ENCODE assay signal across 23 cellular contexts in the genomic region with DNA sequence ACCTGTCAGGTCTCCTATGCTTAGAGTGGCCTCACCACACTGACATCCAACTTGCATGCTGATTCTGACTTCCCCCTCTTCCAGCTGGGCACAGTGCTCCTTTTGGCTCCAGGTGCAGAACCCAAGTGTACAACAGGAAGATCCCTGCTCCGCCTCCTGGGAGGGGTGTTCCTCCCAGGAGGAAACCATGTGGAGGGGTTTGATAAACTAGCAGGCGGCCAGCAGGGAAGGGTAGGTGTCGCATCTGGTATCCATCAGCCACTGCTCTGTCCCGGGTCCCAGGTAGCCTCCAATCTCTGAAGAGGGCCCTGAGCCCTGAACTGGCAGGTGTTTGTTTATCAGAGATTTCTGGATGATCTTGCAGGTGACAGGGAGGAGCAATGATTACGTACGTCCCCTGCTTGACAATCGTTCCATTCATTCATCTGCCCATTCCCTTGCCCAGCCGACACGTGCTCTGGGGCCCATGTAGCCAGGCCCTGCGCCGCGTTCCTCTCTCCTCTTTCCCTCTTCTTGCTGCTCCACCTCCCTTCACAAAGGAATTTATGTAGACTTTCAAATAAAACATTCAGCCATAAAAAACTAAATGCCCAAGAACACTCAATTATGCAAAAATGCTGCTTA. TPM values are rescaled to one million over a fixed set of nuclear protein-coding genes. Genes with fewer than 3 reads are reported as not detected.
DNase-seq lines count a peak whose midpoint lies in the region; ATAC-seq and TF ChIP-seq lines count a peak whose summit lies in the region.
"Had no signal": no experiment of that assay in that cellular context is flagged by ENCODE, and none has a peak within 500 bp of the region (broad histone marks: within the 10 kb centered on the region; RNA-seq: fewer than 3 reads in every experiment).

No MANE protein-coding gene starts in this region.

- H3K9me3 Mint-ChIP-seq in MCF 10A (ENCODE audit: unreplicated experiment), result no peaks in the 10 kb centered on the region
- H3K9me3 Mint-ChIP-seq: activated T-helper 17 cell treated with anti-CD3 and anti-CD28 coated beads, Interleukin-2, amount 50 U/mL, for 72 hours; memory B cell; stimulated activated memory B cell treated with anti-CD40 and anti-IgM and Interleukin-4, amounts not matched to agents 10 μg/mL and 1 μg/mL and 100 μg/mL, for 72 hours had no signal

- no peaks in the 10 kb centered on the region for H3K4me1 ChIP-seq in breast epithelium
- H3K4me1 ChIP-seq in RWPE2 (ENCODE audit: insufficient read depth, poor library complexity, severe bottlenecking), result peaks cover 24% of the 10 kb centered on the region
- H3K4me1 ChIP-seq in mesendoderm (ENCODE audit: control insufficient read depth, low read depth, low read length), result peaks cover 8% of the 10 kb centered on the region

- no peak overlapping the region for H3K4me3 Mint-ChIP-seq in MCF 10A (ENCODE audit: unreplicated experiment)
- H3K4me3 Mint-ChIP-seq: activated naive CD8-positive, alpha-beta T cell treated with anti-CD3 and anti-CD28 coated beads, Interleukin-2, amount 10 ng/mL, durations not matched to agents 7 days and 5 days; activated T-helper 17 cell treated with anti-CD3 and anti-CD28 coated beads, Interleukin-2, amount 50 U/mL, for 72 hours; CD4-positive, CD25-positive, alpha-beta regulatory T cell; memory B cell; stimulated activated memory B cell treated with anti-CD40 and anti-IgM and Interleukin-4, amounts not matched to agents 10 μg/mL and 1 μg/mL and 100 μg/mL, for 72 hours; T-helper 17 cell had no signal

- H3K79me2 ChIP-seq in mesendoderm (ENCODE audit: control insufficient read depth, insufficient read depth, low read length), result no peaks in the 10 kb centered on the region

- peak overlapping the region; percentile 61 for H3K27ac Mint-ChIP-seq in MCF 10A (ENCODE audit: low read depth, unreplicated experiment)
- H3K27ac Mint-ChIP-seq: activated naive CD8-positive, alpha-beta T cell treated with anti-CD3 and anti-CD28 coated beads, Interleukin-2, amount 10 ng/mL, durations not matched to agents 7 days and 5 days; activated T-helper 17 cell treated with anti-CD3 and anti-CD28 coated beads, Interleukin-2, amount 50 U/mL, for 72 hours; memory B cell; stimulated activated memory B cell treated with anti-CD40 and anti-IgM and Interleukin-4, amounts not matched to agents 10 μg/mL and 1 μg/mL and 100 μg/mL, for 72 hours; T-helper 17 cell had no signal

- no peak overlapping the region for H2BK5ac ChIP-seq in mesendoderm (ENCODE audit: low read length)

- H3K23ac ChIP-seq in mesendoderm (ENCODE audit: low read length), result no peak overlapping the region

- no peak overlapping the region for H2BK120ac ChIP-seq in mesendoderm (ENCODE audit: low read depth, low read length)

- no CpG with 5 or more reads among the region's 12 CpGs for WGBS in mesendoderm (ENCODE audit: extremely low coverage, insufficient coverage, low lambda C conversion rate)

- peaks cover 48% of the 10 kb centered on the region for H3K4me1 Mint-ChIP-seq in MCF 10A (ENCODE audit: insufficient read depth, unreplicated experiment)
- H3K4me1 Mint-ChIP-seq: activated T-helper 17 cell treated with anti-CD3 and anti-CD28 coated beads, Interleukin-2, amount 50 U/mL, for 72 hours; CD4-positive, CD25-positive, alpha-beta regulatory T cell; memory B cell; stimulated activated memory B cell treated with anti-CD40 and anti-IgM and Interleukin-4, amounts not matched to agents 10 μg/mL and 1 μg/mL and 100 μg/mL, for 72 hours had no signal

- no TSS peak for BruUV-seq in MCF 10A (replicated peaks; lab: Mats Ljungman, UMichigan)

- H3K27ac ChIP-seq in breast epithelium (no peak overlapping the region), RWPE2 (ENCODE audit: poor library complexity, severe bottlenecking) (peak overlapping the region; percentile 5), mesendoderm (ENCODE audit: low read depth, low read length) (no peak overlapping the region)
- H3K27ac ChIP-seq: vagina had no signal

- H3K36me3 ChIP-seq in breast epithelium (no peaks in the 10 kb centered on the region), RWPE2 (ENCODE audit: low read depth) (no peaks in the 10 kb centered on the region), mesendoderm (ENCODE audit: control insufficient read depth, insufficient read depth, low read length) (no peaks in the 10 kb centered on the region)
- H3K36me3 ChIP-seq: heart left ventricle, vagina had no signal

- no peak for DNase-seq in MCF 10A (ENCODE audit: unreplicated experiment)
- no peak for DNase-seq in breast epithelium (ENCODE audit: low spot score in 2 of 2)
- no peak for DNase-seq in RWPE2 (ENCODE audit: low spot score)
- peak; percentile 75 for DNase-seq in mesendoderm
- no peak for DNase-seq in kidney tubule cell (ENCODE audit: low spot score)
- DNase-seq in stimulated activated CD4-positive, alpha-beta T cell treated with anti-CD3 and anti-CD28 coated beads, Interleukin-4, amount 100 ng/mL, for 24 hours, result no peak
- no peak for DNase-seq in Right ventricle myocardium superior
- DNase-seq: activated CD4-positive, alpha-beta T cell treated with anti-CD3 and anti-CD28 coated beads for 48 hours; activated CD8-positive, alpha-beta memory T cell treated with anti-CD3 and anti-CD28 coated beads, Interleukin-2, amount 50 U/mL, for 4 hours; CD4-positive, CD25-positive, alpha-beta regulatory T cell; effector CD4-positive, alpha-beta T cell; heart left ventricle; NCI-H1105; NCI-H2029 treated with DMSO at 0.1 percent for 48 hours; NCI-H524; stimulated activated CD4-positive, alpha-beta T cell treated with anti-CD3 and anti-CD28 coated beads, Interleukin-2, amount 100 ng/mL, for 48 hours; T-helper 17 cell had no signal

- H3K9me3 ChIP-seq in breast epithelium, result no peaks in the 10 kb centered on the region
- no peaks in the 10 kb centered on the region for H3K9me3 ChIP-seq in RWPE2 (ENCODE audit: severe bottlenecking)
- H3K9me3 ChIP-seq: vagina had no signal

- H3K27me3 Mint-ChIP-seq in MCF 10A (ENCODE audit: insufficient read depth, unreplicated experiment), result no peaks in the 10 kb centered on the region
- H3K27me3 Mint-ChIP-seq: activated T-helper 17 cell treated with anti-CD3 and anti-CD28 coated beads, Interleukin-2, amount 50 U/mL, for 72 hours had no signal

- no peak overlapping the region for H3K4me2 ChIP-seq in mesendoderm (ENCODE audit: low read length)

- no peaks in the 10 kb centered on the region for H3K79me1 ChIP-seq in mesendoderm (ENCODE audit: low read length)

- H4K5ac ChIP-seq in mesendoderm (ENCODE audit: low read length), result no peak overlapping the region

- H3K27me3 ChIP-seq in breast epithelium, result no peaks in the 10 kb centered on the region
- no peaks in the 10 kb centered on the region for H3K27me3 ChIP-seq in RWPE2 (ENCODE audit: insufficient read depth, poor library complexity, severe bottlenecking)
- H3K27me3 ChIP-seq in mesendoderm (ENCODE audit: insufficient read depth, low read length, poor library complexity), result no peaks in the 10 kb centered on the region
- H3K27me3 ChIP-seq: heart left ventricle, vagina had no signal

- intact Hi-C loops in MCF 10A (cut with micrococcal nuclease) (no loop called here), breast epithelium (cut with DNase I; ENCODE audit: low total_unique reads) (no loop called here), Right ventricle myocardium superior (cut with DNase I) (no loop called here)

- H3K18ac ChIP-seq in mesendoderm (ENCODE audit: low read length), result no peak overlapping the region

- no peak overlapping the region for H4K8ac ChIP-seq in mesendoderm (ENCODE audit: low read depth, low read length)

- no peak overlapping the region for H3K4ac ChIP-seq in mesendoderm (ENCODE audit: low read depth, low read length)

- CTCF ChIA-PET in MCF 10A (lab: Yijun Ruan, JAX), result no interaction called here

- no peak for TF ChIP-seq POLR2A in breast epithelium (IDR thresholded peaks at IDR 0.05)

- H2AK5ac ChIP-seq in mesendoderm (ENCODE audit: low read length), result no peak overlapping the region

- H2BK15ac ChIP-seq in mesendoderm (replicated peaks; ENCODE audit: low read depth), result no peak overlapping the region

- TF ChIP-seq CTCF in MCF 10A (IDR thresholded peaks at IDR 0.05; ENCODE audit: unreplicated experiment) (no peak), breast epithelium (IDR thresholded peaks at IDR 0.05) (no peak), RWPE2 (IDR thresholded peaks at IDR 0.05; ENCODE audit: poor library complexity, severe bottlenecking) (no peak)

- ATAC-seq in RWPE2 (ENCODE audit: low read depth) (no peak), Right ventricle myocardium superior (ENCODE audit: poor library complexity) (no peak)
- ATAC-seq: activated T-helper 17 cell treated with anti-CD3 and anti-CD28 coated beads, Interleukin-2, amount 50 U/mL, for 72 hours; HCT116; stimulated activated memory B cell treated with anti-CD40 and anti-IgM and Interleukin-4, amounts not matched to agents 10 μg/mL and 1 μg/mL and 100 μg/mL, for 72 hours; T-helper 17 cell had no signal

- H3K36me3 Mint-ChIP-seq in MCF 10A (ENCODE audit: insufficient read depth, unreplicated experiment), result no peaks in the 10 kb centered on the region
- H3K36me3 Mint-ChIP-seq: CD4-positive, CD25-positive, alpha-beta regulatory T cell; memory B cell; stimulated activated memory B cell treated with anti-CD40 and anti-IgM and Interleukin-4, amounts not matched to agents 10 μg/mL and 1 μg/mL and 100 μg/mL, for 72 hours had no signal

- no peak overlapping the region for H3K4me3 ChIP-seq in breast epithelium
- no peak overlapping the region for H3K4me3 ChIP-seq in RWPE2 (ENCODE audit: severe bottlenecking)
- H3K4me3 ChIP-seq in mesendoderm (ENCODE audit: low read length), result no peak overlapping the region
- H3K4me3 ChIP-seq: heart left ventricle, vagina had no signal

- POLR2A ChIA-PET in MCF 10A (lab: Yijun Ruan, JAX), result interaction anchor here (4.1 kb wide), 1 partner anchor 17 kb away, joined by 65 read pairs; no protein-coding TSS in a partner anchor

- no peak overlapping the region for H3K9ac ChIP-seq in mesendoderm (ENCODE audit: low read length)

- H3K56ac ChIP-seq in mesendoderm (ENCODE audit: low read length), result no peak overlapping the region

RNA-seq across cellular contexts. Expression of gene MICAL2, which starts 41.2 kb away (rescaled TPM):
- total RNA-seq in MCF 10A (2022), result 151 and 154 TPM in 2 replicates
- 10 to 100 TPM; 30.9 to 52.4 (median 38.6) TPM for total RNA-seq in breast epithelium
- polyA plus RNA-seq in mesendoderm (2013, experiment 1 of 2), result 6.5 TPM
- 7.2 TPM for polyA plus RNA-seq in mesendoderm (2013, experiment 2 of 2)
- 34.8 TPM for total RNA-seq in Right ventricle myocardium superior
